Comparison of ENCODE assay signal across 15 cellular contexts in genomic region chr10:43666551-43666950, GRCh38. TPM values are rescaled to one million over a fixed set of nuclear protein-coding genes. Genes with fewer than 3 reads are reported as not detected.
DNase-seq lines count a peak whose midpoint lies in the region; ATAC-seq and TF ChIP-seq lines count a peak whose summit lies in the region.
"Had no signal": no experiment of that assay in that cellular context is flagged by ENCODE, and none has a peak within 500 bp of the region (broad histone marks: within the 10 kb centered on the region; RNA-seq: fewer than 3 reads in every experiment).

No MANE protein-coding gene starts in this region.

- no peaks in the 10 kb centered on the region for H4K20me1 ChIP-seq in GM23338 (replicated peaks; ENCODE audit: insufficient read depth)

- no peak overlapping the region for H3K27ac ChIP-seq in GM23338 (ENCODE audit: low read depth)

- no peak overlapping the region for H2AFZ ChIP-seq in GM23338

- peaks cover 10% of the 10 kb centered on the region; the same call in 2 of the 3 replicates for H3K9me3 Mint-ChIP-seq in GM23338
- no peaks in the 10 kb centered on the region for H3K9me3 Mint-ChIP-seq in immature natural killer cell
- H3K9me3 Mint-ChIP-seq in stimulated activated effector memory CD8-positive, alpha-beta T cell treated with anti-CD3 and anti-CD28 coated beads, Interleukin-12 subunit alpha, Interleukin-12 subunit beta, amount 100 ng/mL, for 72 hours = peaks cover 3% of the 10 kb centered on the region
- H3K9me3 Mint-ChIP-seq in nephron progenitor cell = peaks cover 38% of the 10 kb centered on the region
- H3K9me3 Mint-ChIP-seq: HFFc6 had no signal

- H3K4me1 Mint-ChIP-seq in GM23338 = no peaks in the 10 kb centered on the region
- H3K4me1 Mint-ChIP-seq in immature natural killer cell = peaks cover 17 to 18% of the 10 kb centered on the region in 2 donors
- no peaks in the 10 kb centered on the region for H3K4me1 Mint-ChIP-seq in stimulated activated effector memory CD8-positive, alpha-beta T cell treated with anti-CD3 and anti-CD28 coated beads, Interleukin-12 subunit alpha, Interleukin-12 subunit beta, amount 100 ng/mL, for 72 hours
- peaks cover 25% of the 10 kb centered on the region for H3K4me1 Mint-ChIP-seq in nephron progenitor cell

- peaks cover 4% of the 10 kb centered on the region for H3K27me3 Mint-ChIP-seq in GM23338 (ENCODE audit: insufficient read depth, low read depth, poor library complexity)
- peaks cover under 1 to 5% (median 4%) of the 10 kb centered on the region in 3 donors for H3K27me3 Mint-ChIP-seq in immature natural killer cell (ENCODE audit: low read depth in 3 of 3)
- H3K27me3 Mint-ChIP-seq in nephron progenitor cell (ENCODE audit: low read depth, poor library complexity) = peaks cover 51% of the 10 kb centered on the region

- H3K36me3 Mint-ChIP-seq in GM23338 (ENCODE audit: low read depth) (no peaks in the 10 kb centered on the region; the same call in 2 of the 3 replicates), immature natural killer cell (no peaks in the 10 kb centered on the region), nephron progenitor cell (ENCODE audit: low read depth) (no peaks in the 10 kb centered on the region)
- H3K36me3 Mint-ChIP-seq in stimulated activated effector memory CD8-positive, alpha-beta T cell treated with anti-CD3 and anti-CD28 coated beads, Interleukin-12 subunit alpha, Interleukin-12 subunit beta, amount 100 ng/mL, for 72 hours = no peaks in the 10 kb centered on the region
- H3K36me3 Mint-ChIP-seq: CD4-positive, alpha-beta memory T cell had no signal

- H3K27me3 ChIP-seq in GM23338 (ENCODE audit: insufficient read depth) (peaks cover 14% of the 10 kb centered on the region), H7 (ENCODE audit: control insufficient read depth, insufficient read depth, low read length) (peaks cover 7% of the 10 kb centered on the region)

- H3K36me3 ChIP-seq in GM23338 (ENCODE audit: insufficient read depth) (no peaks in the 10 kb centered on the region), H7 (replicated peaks; ENCODE audit: control insufficient read depth, insufficient read depth, low read length) (no peaks in the 10 kb centered on the region)
- H3K36me3 ChIP-seq: HAP-1 had no signal

- 0 out of 2 replicates have a peak overlapping the region, but pooled peaks have one; percentile 92 for H3K4me2 ChIP-seq in GM23338

- H3K27ac Mint-ChIP-seq in GM23338 (no peak overlapping the region), immature natural killer cell (peak overlapping the region in 4 of 6 donors; percentile 28 to 82 (median 64)), nephron progenitor cell (no peak overlapping the region)
- H3K27ac Mint-ChIP-seq in stimulated activated effector memory CD8-positive, alpha-beta T cell treated with anti-CD3 and anti-CD28 coated beads, Interleukin-12 subunit alpha, Interleukin-12 subunit beta, amount 100 ng/mL, for 72 hours = peak overlapping the region; percentile 48
- H3K27ac Mint-ChIP-seq: CD4-positive, alpha-beta memory T cell; HFFc6 had no signal

- H3K4me3 ChIP-seq in GM23338 = 0 out of 2 replicates have a peak overlapping the region, but pooled peaks have one; percentile 64
- H3K4me3 ChIP-seq in H7 (ENCODE audit: insufficient read depth, low read depth, low read length) = no peak overlapping the region
- H3K4me3 ChIP-seq: HAP-1 had no signal

- no peak for DNase-seq in GM23338 (ENCODE audit: low spot score)
- DNase-seq in H7 = peak; percentile 35
- DNase-seq in immature natural killer cell = no peak
- no peak for DNase-seq in stimulated activated effector memory CD8-positive, alpha-beta T cell treated with anti-CD3 and anti-CD28 coated beads, Interleukin-12 subunit alpha, Interleukin-12 subunit beta, amount 100 ng/mL, for 72 hours (ENCODE audit: low spot score in 2 of 2)
- DNase-seq in NAMALWA (ENCODE audit: low spot score) = no peak
- DNase-seq in nephron progenitor cell = no peak
- DNase-seq: Calu3; CD4-positive, alpha-beta memory T cell; COR-L47; DMS79 treated with DMSO at 0.1 percent for 48 hours; GF-D8; HFFc6 had no signal

- no peaks in the 10 kb centered on the region for H3F3A ChIP-seq in GM23338 (replicated peaks; ENCODE audit: low read depth)

- ATAC-seq in GM23338 (no peak), GM18517 (IDR thresholded peaks at IDR 0.05; ENCODE audit: unreplicated experiment) (no peak)
- no peak for ATAC-seq in stimulated activated effector memory CD8-positive, alpha-beta T cell treated with anti-CD3 and anti-CD28 coated beads, Interleukin-12 subunit alpha, Interleukin-12 subunit beta, amount 100 ng/mL, for 72 hours

- H3K4me3 Mint-ChIP-seq in GM23338 (no peak overlapping the region), immature natural killer cell (peak overlapping the region in 4 of 5 donors; percentile 10 to 66 (median 18)), nephron progenitor cell (no peak overlapping the region)
- no peak overlapping the region for H3K4me3 Mint-ChIP-seq in stimulated activated effector memory CD8-positive, alpha-beta T cell treated with anti-CD3 and anti-CD28 coated beads, Interleukin-12 subunit alpha, Interleukin-12 subunit beta, amount 100 ng/mL, for 72 hours
- H3K4me3 Mint-ChIP-seq: CD4-positive, alpha-beta memory T cell; HFFc6 had no signal

- TF ChIP-seq CTCF in GM23338 (conservative IDR thresholded peaks at IDR 0.05; ENCODE audit: low read depth in 2 of 2) = no peak
- TF ChIP-seq CTCF in nephron progenitor cell (IDR thresholded peaks at IDR 0.05) = no peak

- peaks cover 3% of the 10 kb centered on the region; the same call in 1 of the 2 replicates for H3K9me2 ChIP-seq in GM23338 (ENCODE audit: insufficient read depth)

- H3K4me1 ChIP-seq in GM23338 (ENCODE audit: insufficient read depth) = no peaks in the 10 kb centered on the region
- H3K4me1 ChIP-seq: HAP-1 had no signal

- no peaks in the 10 kb centered on the region for H3K79me2 ChIP-seq in GM23338 (replicated peaks; ENCODE audit: insufficient read depth)

TF ChIP-seq in GM23338, 12 proteins besides CTCF, POLR2A, EP300 and RAD21 (continues in another document):
- TF ChIP-seq ETS1 (IDR thresholded peaks at IDR 0.05) (no peak), POLR2AphosphoS5 (IDR thresholded peaks at IDR 0.05; ENCODE audit: low read depth) (no peak)

RNA-seq across cellular contexts. Expression of gene ZNF32, which starts 17.9 kb away (rescaled TPM):
- total RNA-seq in GM23338 (2014; rRNA removed; shearing (Covaris generic)) = 15.8 and 24.6 TPM in 2 replicates
- 26.1 and 26.7 TPM in 2 replicates for polyA plus RNA-seq in GM23338 (2016; fragmentation: Nextera tagmentation; extraction: Ambion mirVana)
- 24.8 and 27.5 TPM in 2 replicates for total RNA-seq in H7 (2014; rRNA removed; shearing (Covaris generic))
- polyA plus RNA-seq in immature natural killer cell = 100 to 1,000 TPM in 2 of 3 donors, 10 to 100 TPM in 1; 97.4 to 139 (median 111) TPM
- total RNA-seq: A172 had no signal

Comparison
In these comparisons a context has a peak if more than half of its experiments do, and no peak if none do; other contexts are left out.
1. H3K27ac Mint-ChIP-seq: peak in immature natural killer cell (4 of 6) and stimulated activated effector memory CD8-positive, alpha-beta T cell treated with anti-CD3 and anti-CD28 coated beads, Interleukin-12 subunit alpha, Interleukin-12 subunit beta, amount 100 ng/mL, for 72 hours (single experiment); none in GM23338 (single experiment) and nephron progenitor cell (single experiment).
2. H3K4me3 Mint-ChIP-seq: peak in immature natural killer cell (4 of 5); none in GM23338 (single experiment), stimulated activated effector memory CD8-positive, alpha-beta T cell treated with anti-CD3 and anti-CD28 coated beads, Interleukin-12 subunit alpha, Interleukin-12 subunit beta, amount 100 ng/mL, for 72 hours (single experiment) and nephron progenitor cell (single experiment).